In the genomic region with DNA sequence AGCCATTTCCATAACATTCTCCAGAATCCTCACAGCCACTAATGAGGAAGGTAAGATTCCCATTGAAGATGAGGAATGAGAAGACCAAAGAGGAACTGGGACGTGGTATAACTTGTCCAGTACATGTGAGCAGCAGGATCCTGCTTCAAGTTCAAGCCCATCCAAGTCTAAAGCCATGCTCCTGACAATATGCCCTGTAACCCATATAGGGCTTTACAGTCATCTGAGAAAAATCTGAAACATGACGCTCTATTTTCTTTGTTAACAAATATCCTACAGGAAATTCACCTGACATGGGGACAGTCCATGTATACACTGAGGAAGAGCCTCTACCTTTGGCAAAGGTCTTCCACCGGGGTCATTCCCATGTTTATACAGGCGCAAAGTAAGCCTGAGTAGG, we compare ENCODE assay signal across 19 cellular contexts. TPM values are rescaled to one million over a fixed set of nuclear protein-coding genes. Genes with fewer than 3 reads are reported as not detected.
DNase-seq lines count a peak whose midpoint lies in the region; ATAC-seq and TF ChIP-seq lines count a peak whose summit lies in the region.
"Had no signal": no experiment of that assay in that cellular context is flagged by ENCODE, and none has a peak within 500 bp of the region (broad histone marks: within the 10 kb centered on the region; RNA-seq: fewer than 3 reads in every experiment).

No MANE protein-coding gene starts in this region.

- intact Hi-C loops in activated CD4-positive, alpha-beta T cell treated with anti-CD3 and anti-CD28 coated beads, Interleukin-2, amount 10 ng/mL, durations not matched to agents 24 days and 14 days (cut with micrococcal nuclease): no loop called here
- intact Hi-C loops in Right ventricle myocardium superior (cut with DNase I): no loop called here

- peak overlapping the region; percentile 82 for H3K4me3 ChIP-seq in Loucy (ENCODE audit: low read length, poor library complexity, severe bottlenecking)
- no peak overlapping the region for H3K4me3 ChIP-seq in neural progenitor cell
- H3K4me3 ChIP-seq: SJCRH30 had no signal

- H3K27ac Mint-ChIP-seq in activated CD4-positive, alpha-beta T cell treated with anti-CD3 and anti-CD28 coated beads, Interleukin-2, amount 10 ng/mL, durations not matched to agents 24 days and 14 days: peak overlapping the region; percentile 23
- no peak overlapping the region for H3K27ac Mint-ChIP-seq in neural progenitor cell

- peaks cover 26% of the 10 kb centered on the region for H3K4me1 Mint-ChIP-seq in activated CD4-positive, alpha-beta T cell treated with anti-CD3 and anti-CD28 coated beads, Interleukin-2, amount 10 ng/mL, durations not matched to agents 24 days and 14 days
- H3K4me1 Mint-ChIP-seq in neural progenitor cell: peaks cover 11% of the 10 kb centered on the region

- H3K79me2 ChIP-seq in Loucy (ENCODE audit: insufficient read depth, low read length): peaks cover 54% of the 10 kb centered on the region
- H3K79me2 ChIP-seq in neural progenitor cell (ENCODE audit: low read depth): peaks cover 34% of the 10 kb centered on the region

- peak overlapping the region; percentile 96 for H3K4me2 ChIP-seq in Loucy (ENCODE audit: low read depth, low read length, poor library complexity, severe bottlenecking)
- peak overlapping the region; percentile 94 for H3K4me2 ChIP-seq in neural progenitor cell

- H3K4me3 Mint-ChIP-seq in activated CD4-positive, alpha-beta T cell treated with anti-CD3 and anti-CD28 coated beads, Interleukin-2, amount 10 ng/mL, durations not matched to agents 24 days and 14 days: no peak overlapping the region
- no peak overlapping the region for H3K4me3 Mint-ChIP-seq in neural progenitor cell

- H4K20me1 ChIP-seq in Loucy (ENCODE audit: insufficient read depth, low read length, poor library complexity, severe bottlenecking) (no peaks in the 10 kb centered on the region), neural progenitor cell (ENCODE audit: low read depth) (no peaks in the 10 kb centered on the region)

- no peak for DNase-seq in activated CD4-positive, alpha-beta T cell treated with anti-CD3 and anti-CD28 coated beads, Interleukin-2, amount 10 ng/mL, durations not matched to agents 24 days and 14 days
- no peak for DNase-seq in activated CD4-positive, alpha-beta T cell treated with anti-CD3 and anti-CD28 coated beads for 48 hours
- no peak for DNase-seq in neural progenitor cell (ENCODE audit: low spot score)
- no peak for DNase-seq in Right ventricle myocardium superior
- DNase-seq in T-helper 9 cell: no peak
- DNase-seq: CD4-positive, alpha-beta memory T cell; KBM-7; MV-4-11; NCI-H1417; NCI-H187; NCI-H2107; NCI-H510A treated with DMSO at 0.1 percent for 48 hours; NCI-H774; RPMI8226 had no signal

- H3K9me3 Mint-ChIP-seq in activated CD4-positive, alpha-beta T cell treated with anti-CD3 and anti-CD28 coated beads, Interleukin-2, amount 10 ng/mL, durations not matched to agents 24 days and 14 days: no peaks in the 10 kb centered on the region
- no peaks in the 10 kb centered on the region for H3K9me3 Mint-ChIP-seq in neural progenitor cell

- TF ChIP-seq CTCF in Loucy (conservative IDR thresholded peaks at IDR 0.05; ENCODE audit: low read length) (no peak), neural progenitor cell (IDR thresholded peaks at IDR 0.05) (no peak)

- H3K4me1 ChIP-seq in Loucy (ENCODE audit: insufficient read depth, low read length, poor library complexity, severe bottlenecking) (peaks cover 48% of the 10 kb centered on the region), neural progenitor cell (peaks cover 7% of the 10 kb centered on the region)
- H3K4me1 ChIP-seq: SJCRH30 had no signal

- 0 out of 2 replicates have a peak, but pooled peaks cover 5% of the 10 kb centered on the region for H3F3A ChIP-seq in Loucy (ENCODE audit: low read depth)
- H3F3A ChIP-seq in neural progenitor cell (ENCODE audit: low read depth): peaks cover 13% of the 10 kb centered on the region

- peak; percentile 11 for ATAC-seq in esophagus mucosa
- no peak for ATAC-seq in Right ventricle myocardium superior (ENCODE audit: poor library complexity)
- no peak for ATAC-seq in GM21515 (IDR thresholded peaks at IDR 0.05; ENCODE audit: unreplicated experiment)

- no peaks in the 10 kb centered on the region for H3K9me2 ChIP-seq in Loucy (replicated peaks; ENCODE audit: low read depth, low read length)

- no peaks in the 10 kb centered on the region for H3K27me3 ChIP-seq in Loucy (ENCODE audit: insufficient read depth, low read length, poor library complexity, severe bottlenecking)
- no peaks in the 10 kb centered on the region for H3K27me3 ChIP-seq in neural progenitor cell
- H3K27me3 ChIP-seq: SJCRH30 had no signal

- peaks cover 25% of the 10 kb centered on the region for H3K36me3 Mint-ChIP-seq in activated CD4-positive, alpha-beta T cell treated with anti-CD3 and anti-CD28 coated beads, Interleukin-2, amount 10 ng/mL, durations not matched to agents 24 days and 14 days (ENCODE audit: low read depth)
- H3K36me3 Mint-ChIP-seq in neural progenitor cell: peaks cover 8% of the 10 kb centered on the region

- H3K27ac ChIP-seq in neural progenitor cell: no peak overlapping the region
- H3K27ac ChIP-seq: 22Rv1, SJCRH30 had no signal

- H2AFZ ChIP-seq in Loucy (ENCODE audit: low read length) (no peak overlapping the region), neural progenitor cell (replicated peaks) (no peak overlapping the region)

- H3K9ac ChIP-seq in Loucy (ENCODE audit: low read depth, low read length, poor library complexity, severe bottlenecking) (peak overlapping the region; percentile 78), neural progenitor cell (no peak overlapping the region)

- no peaks in the 10 kb centered on the region for H3K27me3 Mint-ChIP-seq in activated CD4-positive, alpha-beta T cell treated with anti-CD3 and anti-CD28 coated beads, Interleukin-2, amount 10 ng/mL, durations not matched to agents 24 days and 14 days
- H3K27me3 Mint-ChIP-seq in neural progenitor cell (ENCODE audit: insufficient read depth, low read depth): peaks cover 7% of the 10 kb centered on the region
- H3K27me3 Mint-ChIP-seq: CD4-positive, alpha-beta memory T cell had no signal

- no peaks in the 10 kb centered on the region for H3K9me3 ChIP-seq in Loucy (ENCODE audit: insufficient read depth, low read depth, low read length)
- no peaks in the 10 kb centered on the region for H3K9me3 ChIP-seq in neural progenitor cell (ENCODE audit: low read depth)
- H3K9me3 ChIP-seq: SJCRH30 had no signal

- H3K36me3 ChIP-seq in Loucy (ENCODE audit: insufficient read depth, low read length): no peaks in the 10 kb centered on the region
- H3K36me3 ChIP-seq in neural progenitor cell: no peaks in the 10 kb centered on the region
- H3K36me3 ChIP-seq: SJCRH30 had no signal

RNA-seq across cellular contexts. Expression of gene ACTR6, which starts 3.1 kb away (rescaled TPM):
- total RNA-seq in activated CD4-positive, alpha-beta T cell treated with anti-CD3 and anti-CD28 coated beads, Interleukin-2, amount 10 ng/mL, durations not matched to agents 24 days and 14 days: 33.7 and 37.4 TPM in 2 replicates
- total RNA-seq in esophagus mucosa: 20.4 TPM
- 61.9 and 87.8 TPM in 2 replicates for total RNA-seq in neural progenitor cell (ENCODE audit: low replicate concordance)
- total RNA-seq in Right ventricle myocardium superior: 18.7 TPM

RNA-seq across cellular contexts. Expression of gene BLTP3B, which starts 54.8 kb away (rescaled TPM):
- 57.6 and 63.6 TPM in 2 replicates for total RNA-seq in activated CD4-positive, alpha-beta T cell treated with anti-CD3 and anti-CD28 coated beads, Interleukin-2, amount 10 ng/mL, durations not matched to agents 24 days and 14 days
- total RNA-seq in esophagus mucosa (13.5 TPM), neural progenitor cell (ENCODE audit: low replicate concordance) (12.6 and 16.7 TPM in 2 replicates), Right ventricle myocardium superior (9.3 TPM)
